Comparison of ENCODE assay signal across 8 cellular contexts in the genomic region with DNA sequence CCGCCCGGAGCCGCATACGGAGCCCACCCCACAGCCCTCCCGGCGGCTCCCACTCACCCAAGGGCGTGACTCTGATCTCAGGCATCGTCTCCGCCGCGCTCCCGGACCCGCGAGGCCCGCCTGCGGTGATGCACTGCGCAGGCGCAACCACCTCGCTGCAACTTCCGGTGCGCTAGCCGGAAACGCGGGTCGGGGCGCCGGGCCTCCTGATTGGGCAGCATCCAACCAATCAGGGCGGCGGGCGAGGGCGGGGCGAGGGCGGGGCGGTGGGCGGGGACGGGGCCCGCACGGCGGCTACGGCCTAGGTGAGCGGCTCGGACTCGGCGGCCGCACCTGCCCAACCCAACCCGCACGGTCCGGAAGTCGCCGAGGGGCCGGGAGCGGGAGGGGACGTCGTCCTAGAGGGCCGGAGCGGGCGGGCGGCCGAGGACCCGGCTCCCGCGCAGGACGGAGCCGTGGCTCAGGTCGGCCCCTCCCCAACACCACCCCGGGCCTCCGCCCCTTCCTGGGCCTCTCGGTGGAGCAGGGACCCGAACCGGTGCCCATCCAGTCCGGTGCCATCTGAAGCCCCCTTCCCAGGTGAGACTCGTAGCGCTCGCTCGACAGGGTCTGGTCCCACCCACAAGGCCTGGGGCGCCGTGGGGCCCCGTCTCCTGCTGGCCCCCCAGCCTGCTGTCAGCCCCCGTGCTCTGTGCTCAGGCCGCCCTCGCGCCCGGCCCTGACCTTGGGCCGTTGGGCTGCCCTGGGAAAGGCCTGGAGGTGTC. TPM values are rescaled to one million over a fixed set of nuclear protein-coding genes. Genes with fewer than 3 reads are reported as not detected.
DNase-seq lines count a peak whose midpoint lies in the region; ATAC-seq and TF ChIP-seq lines count a peak whose summit lies in the region.

A gene (plus strand): TSS at position 279 of the 764 bp plus-strand sequence. CDS start 2,109 bp downstream, outside the sequence.
A gene (minus strand): TSS at position 137 of the 764 bp plus-strand sequence. CDS start 52 bp downstream, at position 85.

- H3K36me3 ChIP-seq in prostate gland = no peaks in the 10 kb centered on the region

- no peaks in the 10 kb centered on the region for H3K27me3 ChIP-seq in prostate gland (replicated peaks; ENCODE audit: insufficient read depth)

- peaks cover 9% of the 10 kb centered on the region for H3K4me1 ChIP-seq in prostate gland (replicated peaks)

- under 1% methylated on average over 58 of the region's 84 CpGs for WGBS in prostate gland

- intact Hi-C loops in T-helper 1 cell treated with Interleukin-12 subunit alpha and Interleukin-12 subunit beta and Interleukin-4 antibody, amounts not matched to agents 30 ng/mL and 1 ng/mL, for 36 hours (cut with micrococcal nuclease) = loop anchor here (1.0 to 2.0 kb wide), 5 partner anchors 16 to 208 kb away; a partner anchor contains a TSS
- intact Hi-C loops in left cardiac atrium (cut with DNase I) (no loop called here), prostate gland (cut with DNase I) (no loop called here)

- H3K9me3 ChIP-seq in prostate gland = no peaks in the 10 kb centered on the region

- peak; percentile 50 for TF ChIP-seq POLR2A in prostate gland (IDR thresholded peaks at IDR 0.05)

- ATAC-seq in HG02610 (IDR thresholded peaks at IDR 0.05; ENCODE audit: unreplicated experiment) = peak; percentile 69
- peak; percentile 87 to 93 for ATAC-seq in left cardiac atrium

- DNase-seq in GM12865 (ENCODE audit: low read depth) (peak; percentile 96), NCI-H1092 treated with DMSO at 0.1 percent for 48 hours (lab: John Stamatoyannopoulos, UW) (peak; percentile 59), amniotic epithelial cell (ENCODE audit: low read depth) (peak; percentile 80), left cardiac atrium (peak; percentile 97), prostate gland (ENCODE audit: low spot score) (peak; percentile 90), ureter (ENCODE audit: low spot score) (peak; percentile 96)

- peak within 1 kb of the TSS; percentile 92 for H3K4me3 ChIP-seq in GM12865 (ENCODE audit: low read depth, low read length)
- peak within 1 kb of the TSS; percentile 84 to 99 for H3K4me3 ChIP-seq in prostate gland

- TF ChIP-seq CTCF in GM12865 (IDR thresholded peaks at IDR 0.05; ENCODE audit: insufficient read depth, low read depth, low read length, missing control alignments) (no peak), prostate gland (IDR thresholded peaks at IDR 0.05) (peak in 2 of 4 experiments; percentile 9)

- H3K27ac ChIP-seq in prostate gland = peak within 1 kb of the TSS; percentile 74 to 87

RNA-seq across cellular contexts. Expression of the first gene that starts in this region (rescaled TPM):
- 20.4 and 20.8 TPM in 2 replicates for total RNA-seq in T-helper 1 cell treated with Interleukin-12 subunit alpha and Interleukin-12 subunit beta and Interleukin-4 antibody, amounts not matched to agents 30 ng/mL and 1 ng/mL, for 36 hours
- total RNA-seq in left cardiac atrium = 10 to 100 TPM; 31.8 to 32.5 TPM
- total RNA-seq in prostate gland = 10 to 100 TPM; 35.8 to 54.0 TPM
- 21.4 TPM for total RNA-seq in ureter

RNA-seq across cellular contexts. Expression of the second gene that starts in this region (rescaled TPM):
- 129 and 134 TPM in 2 replicates for total RNA-seq in T-helper 1 cell treated with Interleukin-12 subunit alpha and Interleukin-12 subunit beta and Interleukin-4 antibody, amounts not matched to agents 30 ng/mL and 1 ng/mL, for 36 hours
- total RNA-seq in left cardiac atrium = 10 to 100 TPM; 48.5 to 60.0 TPM
- total RNA-seq in prostate gland = 100 to 1,000 TPM in 1 of 2 donors, 10 to 100 TPM in 1; 97.3 to 178 TPM
- 132 TPM for total RNA-seq in ureter

Comparison
In these comparisons a context has a peak if more than half of its experiments do, and no peak if none do; other contexts are left out.
1. Peak in every context shown above with its lines: DNase-seq, ATAC-seq, H3K4me3 ChIP-seq and H3K27ac ChIP-seq.